Comparison of ENCODE assay signal across 9 cellular contexts in the genomic region with DNA sequence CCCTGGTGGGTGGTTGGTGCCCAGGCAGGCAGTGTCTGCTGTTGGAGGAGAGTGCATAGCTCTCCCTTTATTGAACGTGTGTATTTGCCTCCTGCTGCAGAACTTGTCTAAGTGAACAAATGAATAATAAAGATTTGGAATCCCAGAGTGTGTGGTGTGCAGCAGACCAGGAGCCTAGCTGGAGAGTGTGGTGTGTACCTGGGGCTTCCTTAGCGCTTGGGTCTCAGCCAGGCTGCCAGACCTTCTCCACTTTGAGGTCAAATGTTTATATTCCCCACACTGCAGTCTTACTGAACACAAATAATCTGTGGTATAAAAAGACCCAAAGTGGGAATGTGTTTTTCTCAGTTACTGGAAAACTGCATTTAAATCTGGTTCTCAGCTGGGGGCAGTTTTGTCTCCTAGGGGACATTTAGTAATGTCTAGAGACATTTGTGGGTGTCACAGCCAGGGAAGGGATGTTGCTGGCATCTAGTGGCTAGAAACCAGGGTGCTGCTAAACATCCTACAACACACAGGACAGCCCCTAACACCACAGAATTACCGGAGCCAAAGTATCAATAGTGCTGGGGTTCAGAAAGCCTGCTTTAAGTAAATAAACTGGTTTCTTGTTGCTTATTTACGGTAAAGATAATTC. TPM values are rescaled to one million over a fixed set of nuclear protein-coding genes. Genes with fewer than 3 reads are reported as not detected.
DNase-seq lines count a peak whose midpoint lies in the region; ATAC-seq, FAIRE-seq and TF ChIP-seq lines count a peak whose summit lies in the region.
"Had no signal": no experiment of that assay in that cellular context is flagged by ENCODE, and none has a peak within 500 bp of the region (broad histone marks: within the 10 kb centered on the region; RNA-seq: fewer than 3 reads in every experiment).

No MANE protein-coding gene starts in this region.

- H3K27me3 ChIP-seq in GM06990 (replicated peaks; ENCODE audit: control insufficient read depth, insufficient read depth, low read length): no peaks in the 10 kb centered on the region
- H3K27me3 ChIP-seq: upper lobe of left lung had no signal

- FAIRE-seq in A549 (lab: Jason Lieb, UNC): no peak

- H3K36me3 ChIP-seq in GM06990 (ENCODE audit: control insufficient read depth, insufficient read depth, low read length): peaks cover 2% of the 10 kb centered on the region; the same call in 1 of the 2 replicates

- CTCF ChIA-PET in A549 (lab: Yijun Ruan, JAX): interaction anchor here (0.7 to 1.4 kb wide), 6 partner anchors 10 to 228 kb away, joined by 3 to 6 read pairs (median 4); no protein-coding TSS in a partner anchor

- POLR2A ChIA-PET in A549 (lab: Yijun Ruan, JAX): no interaction called here

- 76% methylated on average over 4 of the region's 4 CpGs for WGBS in A549 (ENCODE audit: missing lambda C conversion rate)

- DNase-seq in A549 (ENCODE audit: low read depth in 1 of 2, low spot score in 1 of 2) (peak in 1 of 2 experiments; percentile 6), GM06990 (ENCODE audit: extremely low read depth, insufficient read length) (no peak), OCI-M1 (lab: John Stamatoyannopoulos, UW) (peak; percentile 77), fibroblast of mammary gland (ENCODE audit: low read depth) (no peak), DMS114 treated with DMSO at 0.1 percent for 48 hours (lab: John Stamatoyannopoulos, UW; ENCODE audit: unreplicated experiment) (no peak), NCI-H226 (no peak), DMS79 (lab: John Stamatoyannopoulos, UW) (no peak)

- no peaks in the 10 kb centered on the region for H3K4me1 ChIP-seq in A549

- H3K27ac ChIP-seq in A549: no peak overlapping the region
- H3K27ac ChIP-seq: upper lobe of left lung had no signal

- no peak overlapping the region for H3K4me2 ChIP-seq in A549

- 0 out of 6 replicates have a peak, but pooled peaks of 1 of the 2 experiments have one; percentile 54 for ATAC-seq in A549
- ATAC-seq in HG03108 (IDR thresholded peaks at IDR 0.05; ENCODE audit: unreplicated experiment): no peak

- no peak for TF ChIP-seq POLR2A in A549 (IDR thresholded peaks at IDR 0.05; ENCODE audit: low read length)

- no peaks in the 10 kb centered on the region for H3K9me3 ChIP-seq in A549
- H3K9me3 ChIP-seq: upper lobe of left lung had no signal

- H3K4me3 ChIP-seq in A549 (no peak overlapping the region), GM06990 (replicated peaks; ENCODE audit: low read depth, low read length) (no peak overlapping the region), fibroblast of mammary gland (ENCODE audit: control insufficient read depth, low read depth, low read length) (no peak overlapping the region)
- H3K4me3 ChIP-seq: upper lobe of left lung had no signal

- TF ChIP-seq CTCF in A549 (IDR thresholded peaks at IDR 0.05) (peak; percentile 29; the same call in 2 of the 3 replicates), GM06990 (IDR thresholded peaks at IDR 0.05; ENCODE audit: insufficient read depth, low read length, poor library complexity, severe bottlenecking) (peak; percentile 65), fibroblast of mammary gland (conservative IDR thresholded peaks at IDR 0.05; ENCODE audit: control insufficient read depth, insufficient read depth, low read depth, low read length) (peak; percentile 17)

- no peak for TF ChIP-seq EP300 in A549 (IDR thresholded peaks at IDR 0.05)

- peak; percentile 35 to 45; a peak in 4 of 5 replicates for TF ChIP-seq RAD21 in A549 (conservative IDR thresholded peaks at IDR 0.05 in 1 of 2, IDR thresholded peaks at IDR 0.05 in 1 of 2)

TF ChIP-seq in A549, 52 proteins besides CTCF, POLR2A, EP300 and RAD21:
- TF ChIP-seq, protein P1, sequence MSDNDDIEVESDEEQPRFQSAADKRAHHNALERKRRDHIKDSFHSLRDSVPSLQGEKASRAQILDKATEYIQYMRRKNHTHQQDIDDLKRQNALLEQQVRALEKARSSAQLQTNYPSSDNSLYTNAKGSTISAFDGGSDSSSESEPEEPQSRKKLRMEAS (IDR thresholded peaks at IDR 0.05): no peak
- no peak for TF ChIP-seq BHLHE40 (IDR thresholded peaks at IDR 0.05; ENCODE audit: low read depth, low read length)
- TF ChIP-seq, protein P2, sequence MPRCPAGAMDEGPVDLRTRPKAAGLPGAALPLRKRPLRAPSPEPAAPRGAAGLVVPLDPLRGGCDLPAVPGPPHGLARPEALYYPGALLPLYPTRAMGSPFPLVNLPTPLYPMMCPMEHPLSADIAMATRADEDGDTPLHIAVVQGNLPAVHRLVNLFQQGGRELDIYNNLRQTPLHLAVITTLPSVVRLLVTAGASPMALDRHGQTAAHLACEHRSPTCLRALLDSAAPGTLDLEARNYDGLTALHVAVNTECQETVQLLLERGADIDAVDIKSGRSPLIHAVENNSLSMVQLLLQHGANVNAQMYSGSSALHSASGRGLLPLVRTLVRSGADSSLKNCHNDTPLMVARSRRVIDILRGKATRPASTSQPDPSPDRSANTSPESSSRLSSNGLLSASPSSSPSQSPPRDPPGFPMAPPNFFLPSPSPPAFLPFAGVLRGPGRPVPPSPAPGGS (IDR thresholded peaks at IDR 0.05): no peak
- TF ChIP-seq EHF (CRISPR knock-in tag; IDR thresholded peaks at IDR 0.05): no peak
- TF ChIP-seq HEYL (CRISPR knock-in tag; IDR thresholded peaks at IDR 0.05): no peak
- no peak for TF ChIP-seq CBX2 (IDR thresholded peaks at IDR 0.05; ENCODE audit: borderline replicate concordance, low read depth)
- TF ChIP-seq CHD4 (IDR thresholded peaks at IDR 0.05; ENCODE audit: borderline replicate concordance): no peak
- TF ChIP-seq MYC (IDR thresholded peaks at IDR 0.05; ENCODE audit: borderline replicate concordance, low read length): no peak

RNA-seq across cellular contexts. Expression of gene SLC37A1, which starts 23.6 kb away (rescaled TPM):
- polyA plus RNA-seq in A549 (2011; rRNA removed) (1.9 and 2.1 TPM in 2 replicates), A549 (2017; fragmentation: RNase III; extraction: RNeasy Plus Mini Kit Qiagen cat#74134 plus additional on column Dnase treatment) (1.9 to 2.3 TPM (median 2.1 TPM) in 3 replicates)
- polyA plus RNA-seq in A549 (2012; cell fraction: cytosol; rRNA removed): 2.1 and 2.2 TPM in 2 replicates
- 3.4 and 3.7 TPM in 2 replicates for polyA plus RNA-seq in A549 (2012; cell fraction: nucleus; rRNA removed)
- polyA minus RNA-seq in A549 (2011; rRNA and poly(A)+ RNA removed): 2.3 and 4.7 TPM in 2 replicates

RNA-seq across cellular contexts. Expression of gene RSPH1, which starts 41.2 kb away (rescaled TPM):
- 0.58 and 0.71 TPM in 2 replicates for polyA plus RNA-seq in A549 (2011; rRNA removed)
- 0.35 and 0.57 TPM in 2 replicates for polyA plus RNA-seq in A549 (2012; cell fraction: cytosol; rRNA removed)
- polyA plus RNA-seq in A549 (2012; cell fraction: nucleus; rRNA removed): 0.09 and 0.12 TPM in 2 replicates
- polyA plus RNA-seq in A549 (2017; fragmentation: RNase III; extraction: RNeasy Plus Mini Kit Qiagen cat#74134 plus additional on column Dnase treatment): 0.66 to 0.87 TPM (median 0.85 TPM) in 3 replicates
- 0.39 and 1.0 TPM in 2 replicates for polyA minus RNA-seq in A549 (2011; rRNA and poly(A)+ RNA removed)
